Comparison of ENCODE assay signal across 7 cellular contexts in genomic region chr16:66344533-66345145, GRCh38. TPM values are rescaled to one million over a fixed set of nuclear protein-coding genes. Genes with fewer than 3 reads are reported as not detected.
DNase-seq lines count a peak whose midpoint lies in the region; ATAC-seq, FAIRE-seq and TF ChIP-seq lines count a peak whose summit lies in the region.

No MANE protein-coding gene starts in this region.

- no peak overlapping the region for H3K4me3 ChIP-seq in pancreas

- FAIRE-seq in pancreas (lab: Jason Lieb, UNC), result no peak

- TF ChIP-seq CTCF in pancreas (IDR thresholded peaks at IDR 0.05), result peak; percentile 72 to 80 (median 75)

- no peaks in the 10 kb centered on the region for H3K4me1 ChIP-seq in pancreas

- peak; percentile 58; the same call in 2 of the 3 replicates for ATAC-seq in SK-N-SH treated with all-trans-retinoic acid at 6 μM for 48 hours
- ATAC-seq in pancreas, result peak; percentile 50 to 79 (median 65)
- ATAC-seq in HG03460 (IDR thresholded peaks at IDR 0.05; ENCODE audit: unreplicated experiment), result no peak
- ATAC-seq in HG03139 (IDR thresholded peaks at IDR 0.05; ENCODE audit: unreplicated experiment), result no peak

- WGBS in pancreas, 2 donors, result 52 to 60% methylated on average over 14 of the region's 14 CpGs

- DNase-seq in Caki2 (ENCODE audit: low read depth) (peak; percentile 11), H4 (ENCODE audit: low spot score) (peak; percentile 43), erythroblast (lab: John Stamatoyannopoulos, UW) (peak; percentile 16 to 62), pancreas (no peak)

- H3K9me3 ChIP-seq in pancreas, result no peaks in the 10 kb centered on the region

- no peaks in the 10 kb centered on the region for H3K36me3 ChIP-seq in pancreas

- no peak for TF ChIP-seq POLR2A in erythroblast (IDR thresholded peaks at IDR 0.05; ENCODE audit: low read length)

- in situ Hi-C loops in Caki2 (cut with HindIII; ENCODE audit: low pct_unique_long_range_greater_than_20kb, low sequenced_read_pairs), result no loop called here

- no peak overlapping the region for H3K27ac ChIP-seq in pancreas

- intact Hi-C loops in pancreas (cut with DNase I), result loop anchor here in 1 of 3 donors (10.0 kb wide), 1 partner anchor 60 kb away; no protein-coding TSS in a partner anchor

- no peaks in the 10 kb centered on the region for H3K27me3 ChIP-seq in pancreas

TF ChIP-seq in SK-N-SH treated with all-trans-retinoic acid at 6 μM for 48 hours, 23 proteins besides CTCF, POLR2A, EP300 and RAD21:
- TF ChIP-seq CREB5 (CRISPR knock-in tag; IDR thresholded peaks at IDR 0.05; ENCODE audit: low read depth) (no peak), TOX (CRISPR knock-in tag; IDR thresholded peaks at IDR 0.05; ENCODE audit: borderline replicate concordance) (no peak), POU6F1 (CRISPR knock-in tag; IDR thresholded peaks at IDR 0.05; ENCODE audit: borderline replicate concordance, low read depth) (no peak), TCF4 (CRISPR knock-in tag; IDR thresholded peaks at IDR 0.05; ENCODE audit: borderline replicate concordance) (no peak), SNAI2 (CRISPR knock-in tag; IDR thresholded peaks at IDR 0.05) (no peak)

RNA-seq across cellular contexts. Expression of gene CDH5, which starts 21.9 kb away (rescaled TPM):
- total RNA-seq in Caki2 (2014; rRNA removed; shearing (Covaris generic); ENCODE audit: low replicate concordance), result not detected in 2 replicates
- total RNA-seq in H4 (2014; rRNA removed; shearing (Covaris generic)), result not detected in 2 replicates
- 10 to 100 TPM in 1 of 6 donors, 1 to 10 TPM in 5; 3.4 to 10.2 (median 5.0) TPM for total RNA-seq in pancreas
- 10 to 100 TPM in 1 of 2 donors, 1 to 10 TPM in 1; 5.5 to 10.1 TPM for polyA plus RNA-seq in pancreas

Comparison
In these comparisons a context has a peak if more than half of its experiments do, and no peak if none do; other contexts are left out.
1. DNase-seq: peak in Caki2 (single experiment), H4 (single experiment) and erythroblast (2 of 2); none in pancreas (0 of 6).
2. ATAC-seq: peak in SK-N-SH treated with all-trans-retinoic acid at 6 μM for 48 hours (single experiment) and pancreas (4 of 4); none in HG03460 (single experiment) and HG03139 (single experiment).